In genomic region chr19:48818234-48818823, GRCh38 we compare ENCODE assay signal across 15 cellular contexts. TPM values are rescaled to one million over a fixed set of nuclear protein-coding genes. Genes with fewer than 3 reads are reported as not detected.
DNase-seq lines count a peak whose midpoint lies in the region; ATAC-seq and TF ChIP-seq lines count a peak whose summit lies in the region.
"Had no signal": no experiment of that assay in that cellular context is flagged by ENCODE, and none has a peak within 500 bp of the region (broad histone marks: within the 10 kb centered on the region; RNA-seq: fewer than 3 reads in every experiment).

No MANE protein-coding gene starts in this region.

- CTCF ChIA-PET in T-cell (lab: Charles Lee) = no interaction called here

- H3K27ac ChIP-seq in gastroesophageal sphincter = peak overlapping the region in 3 of 4 donors; percentile 61 to 79 (median 66)
- H3K27ac ChIP-seq in suprapubic skin = peak overlapping the region; percentile 51
- H3K27ac ChIP-seq: brain microvascular endothelial cell had no signal

- H3K36me3 Mint-ChIP-seq in stimulated activated effector memory CD8-positive, alpha-beta T cell treated with anti-CD3 and anti-CD28 coated beads, Interleukin-12 subunit alpha, Interleukin-12 subunit beta, amount 100 ng/mL, for 72 hours = no peaks in the 10 kb centered on the region
- no peaks in the 10 kb centered on the region for H3K36me3 Mint-ChIP-seq in T-cell
- H3K36me3 Mint-ChIP-seq: CD4-positive, alpha-beta memory T cell; natural killer cell treated with Interleukin-12 subunit alpha and Interleukin-12 subunit beta and Interleukin-15 and Interleukin-18, amount 100 ng/mL, for 72 hours had no signal

- TF ChIP-seq EP300 in gastroesophageal sphincter (IDR thresholded peaks at IDR 0.05) (no peak), suprapubic skin (IDR thresholded peaks at IDR 0.05) (no peak)

- no peak overlapping the region for H3K4me3 Mint-ChIP-seq in stimulated activated effector memory CD8-positive, alpha-beta T cell treated with anti-CD3 and anti-CD28 coated beads, Interleukin-12 subunit alpha, Interleukin-12 subunit beta, amount 100 ng/mL, for 72 hours
- H3K4me3 Mint-ChIP-seq in T-cell = no peak overlapping the region
- H3K4me3 Mint-ChIP-seq: CD4-positive, alpha-beta memory T cell; natural killer cell treated with Interleukin-12 subunit alpha and Interleukin-12 subunit beta and Interleukin-15 and Interleukin-18, amount 100 ng/mL, for 72 hours had no signal

- DNase-seq in NCI-H1105 (lab: John Stamatoyannopoulos, UW) (peak; percentile 75), NCI-H345 (lab: John Stamatoyannopoulos, UW) (peak; percentile 93), suprapubic skin (ENCODE audit: low spot score in 2 of 2) (no peak), MG63 (no peak), T-cell (no peak)
- DNase-seq in stimulated activated effector memory CD8-positive, alpha-beta T cell treated with anti-CD3 and anti-CD28 coated beads, Interleukin-12 subunit alpha, Interleukin-12 subunit beta, amount 100 ng/mL, for 72 hours (ENCODE audit: low spot score in 2 of 2) = no peak
- DNase-seq: activated CD4-positive, alpha-beta T cell treated with anti-CD3 and anti-CD28 coated beads, Interleukin-2, amount 50 U/mL, for 1 hour; activated effector memory CD4-positive, alpha-beta T cell treated with Interleukin-2 at 50 U/mL for 16 hours; brain microvascular endothelial cell; CD4-positive, alpha-beta memory T cell; islet precursor cell had no signal

- H3K4me1 ChIP-seq in gastroesophageal sphincter (peaks cover 0 to 34% (median 9%) of the 10 kb centered on the region in 3 donors), suprapubic skin (peaks cover 22% of the 10 kb centered on the region)

- TF ChIP-seq CTCF in gastroesophageal sphincter (IDR thresholded peaks at IDR 0.05) (no peak), suprapubic skin (IDR thresholded peaks at IDR 0.05) (no peak)

- H3K27ac Mint-ChIP-seq in stimulated activated effector memory CD8-positive, alpha-beta T cell treated with anti-CD3 and anti-CD28 coated beads, Interleukin-12 subunit alpha, Interleukin-12 subunit beta, amount 100 ng/mL, for 72 hours = no peak overlapping the region
- H3K27ac Mint-ChIP-seq in T-cell = no peak overlapping the region
- H3K27ac Mint-ChIP-seq: natural killer cell treated with Interleukin-12 subunit alpha and Interleukin-12 subunit beta and Interleukin-15 and Interleukin-18, amount 100 ng/mL, for 72 hours had no signal

- 74% methylated on average over 5 of the region's 9 CpGs; no CpG with 5 or more reads in 1 of the 2 donors for WGBS in gastroesophageal sphincter (ENCODE audit: low coverage in 1 of 2), 2 donors
- 78% methylated on average over 9 of the region's 9 CpGs for WGBS in suprapubic skin

- ATAC-seq in gastroesophageal sphincter (no peak), T-cell (replicated peaks in 1 of 4) (no peak)
- ATAC-seq in activated CD4-positive, CD25-positive, alpha-beta regulatory T cell treated with anti-CD3 and anti-CD28 coated beads, Interleukin-2, amount 50 U/mL, for 24 hours = no peak
- no peak for ATAC-seq in stimulated activated effector memory CD8-positive, alpha-beta T cell treated with anti-CD3 and anti-CD28 coated beads, Interleukin-12 subunit alpha, Interleukin-12 subunit beta, amount 100 ng/mL, for 72 hours

- H3K9me3 ChIP-seq in gastroesophageal sphincter = no peaks in the 10 kb centered on the region
- no peaks in the 10 kb centered on the region for H3K9me3 ChIP-seq in suprapubic skin
- no peaks in the 10 kb centered on the region; the same call in 1 of the 2 replicates for H3K9me3 ChIP-seq in MG63
- H3K9me3 ChIP-seq: HAP-1 had no signal

- H3K27me3 Mint-ChIP-seq in T-cell = no peaks in the 10 kb centered on the region
- H3K27me3 Mint-ChIP-seq: CD4-positive, alpha-beta memory T cell; natural killer cell treated with Interleukin-12 subunit alpha and Interleukin-12 subunit beta and Interleukin-15 and Interleukin-18, amount 100 ng/mL, for 72 hours had no signal

- H3K27me3 ChIP-seq in gastroesophageal sphincter (no peaks in the 10 kb centered on the region), suprapubic skin (no peaks in the 10 kb centered on the region), MG63 (no peaks in the 10 kb centered on the region)
- H3K27me3 ChIP-seq: brain microvascular endothelial cell had no signal

- H3K4me3 ChIP-seq in gastroesophageal sphincter (no peak overlapping the region), suprapubic skin (no peak overlapping the region), MG63 (no peak overlapping the region)
- H3K4me3 ChIP-seq: HAP-1 had no signal

- H3K4me1 Mint-ChIP-seq in stimulated activated effector memory CD8-positive, alpha-beta T cell treated with anti-CD3 and anti-CD28 coated beads, Interleukin-12 subunit alpha, Interleukin-12 subunit beta, amount 100 ng/mL, for 72 hours = peaks cover 8% of the 10 kb centered on the region
- H3K4me1 Mint-ChIP-seq in T-cell = peaks cover 4 to 13% (median 7%) of the 10 kb centered on the region in 3 donors

- POLR2A ChIA-PET in T-cell (lab: Charles Lee) = no interaction called here

- H3K36me3 ChIP-seq in gastroesophageal sphincter = no peaks in the 10 kb centered on the region
- H3K36me3 ChIP-seq in suprapubic skin = no peaks in the 10 kb centered on the region
- no peaks in the 10 kb centered on the region; the same call in 1 of the 2 replicates for H3K36me3 ChIP-seq in MG63
- H3K36me3 ChIP-seq: brain microvascular endothelial cell, HAP-1 had no signal

- no peaks in the 10 kb centered on the region for H3K9me3 Mint-ChIP-seq in stimulated activated effector memory CD8-positive, alpha-beta T cell treated with anti-CD3 and anti-CD28 coated beads, Interleukin-12 subunit alpha, Interleukin-12 subunit beta, amount 100 ng/mL, for 72 hours
- H3K9me3 Mint-ChIP-seq in T-cell = no peaks in the 10 kb centered on the region
- H3K9me3 Mint-ChIP-seq: CD4-positive, alpha-beta memory T cell; natural killer cell treated with Interleukin-12 subunit alpha and Interleukin-12 subunit beta and Interleukin-15 and Interleukin-18, amount 100 ng/mL, for 72 hours had no signal

- TF ChIP-seq POLR2A in gastroesophageal sphincter (IDR thresholded peaks at IDR 0.05) (no peak), suprapubic skin (IDR thresholded peaks at IDR 0.05) (no peak)

RNA-seq across cellular contexts. Expression of gene BCAT2, which starts 7.5 kb away (rescaled TPM):
- total RNA-seq in gastroesophageal sphincter = 10 to 100 TPM; 46.6 to 77.8 (median 57.8) TPM
- total RNA-seq in suprapubic skin = 10 to 100 TPM; 33.5 to 50.6 (median 38.1) TPM
- 21.3 and 59.1 TPM in 2 replicates for total RNA-seq in MG63 (2014; rRNA removed; shearing (Covaris generic); ENCODE audit: low replicate concordance)
- total RNA-seq in T-cell = 10 to 100 TPM; 21.5 to 40.6 (median 36.6) TPM

RNA-seq across cellular contexts. Expression of gene HSD17B14, which starts 18.0 kb away (rescaled TPM):
- total RNA-seq in gastroesophageal sphincter = 10 to 100 TPM in 2 of 4 donors, 1 to 10 TPM in 2; 5.3 to 12.5 (median 8.2) TPM
- 1 to 10 TPM; 2.5 to 3.4 (median 3.1) TPM for total RNA-seq in suprapubic skin
- not detected in 2 replicates for total RNA-seq in MG63 (2014; rRNA removed; shearing (Covaris generic); ENCODE audit: low replicate concordance)
- 1 to 10 TPM in 2 of 5 donors, under 1 TPM in 2, not detected in 1; 0.58 to 2.1 (median 1.1) TPM for total RNA-seq in T-cell

RNA-seq across cellular contexts. Expression of gene PLEKHA4, which starts 50.1 kb away (rescaled TPM):
- 10 to 100 TPM; 11.4 to 29.2 (median 18.1) TPM for total RNA-seq in gastroesophageal sphincter
- 1 to 10 TPM; 2.8 to 5.1 (median 5.0) TPM for total RNA-seq in suprapubic skin
- 5.4 and 14.5 TPM in 2 replicates for total RNA-seq in MG63 (2014; rRNA removed; shearing (Covaris generic); ENCODE audit: low replicate concordance)
- total RNA-seq in T-cell = 10 to 100 TPM in 1 of 5 donors, 1 to 10 TPM in 4; 2.7 to 11.8 (median 5.2) TPM

RNA-seq across cellular contexts. Expression of gene PPP1R15A, which starts 53.9 kb away (rescaled TPM):
- 10 to 100 TPM; 53.9 to 70.0 (median 60.9) TPM for total RNA-seq in gastroesophageal sphincter
- 100 to 1,000 TPM; 135 to 191 (median 144) TPM for total RNA-seq in suprapubic skin
- total RNA-seq in MG63 (2014; rRNA removed; shearing (Covaris generic); ENCODE audit: low replicate concordance) = 26.1 and 36.4 TPM in 2 replicates
- total RNA-seq in T-cell = 100 to 1,000 TPM in 2 of 5 donors, 10 to 100 TPM in 3; 74.4 to 713 (median 93.6) TPM

Comparison
In these comparisons a context has a peak if more than half of its experiments do, and no peak if none do; other contexts are left out.
1. DNase-seq: peak in NCI-H1105 (single experiment) and NCI-H345 (single experiment); none in suprapubic skin (0 of 2), stimulated activated effector memory CD8-positive, alpha-beta T cell treated with anti-CD3 and anti-CD28 coated beads, Interleukin-12 subunit alpha, Interleukin-12 subunit beta, amount 100 ng/mL, for 72 hours (0 of 2), MG63 (single experiment) and T-cell (0 of 34).